8 cellular contexts compared by ENCODE assay signal in genomic region chr2:55311444-55311870, GRCh38. TPM values are rescaled to one million over a fixed set of nuclear protein-coding genes. Genes with fewer than 3 reads are reported as not detected.
DNase-seq lines count a peak whose midpoint lies in the region; ATAC-seq, FAIRE-seq and TF ChIP-seq lines count a peak whose summit lies in the region.

No MANE protein-coding gene starts in this region.

- H3K9me3 ChIP-seq in RWPE2 (ENCODE audit: severe bottlenecking) (no peaks in the 10 kb centered on the region), pancreas (no peaks in the 10 kb centered on the region)

- peak; percentile 29 for DNase-seq in AG08396 (ENCODE audit: low spot score)
- DNase-seq in RWPE2 (ENCODE audit: low spot score) = no peak
- DNase-seq in kidney tubule cell (ENCODE audit: low spot score) = peak; percentile 56
- DNase-seq in pancreas = no peak
- no peak for DNase-seq in dorsolateral prefrontal cortex
- DNase-seq in NCI-H128 (lab: John Stamatoyannopoulos, UW; ENCODE audit: unreplicated experiment) = no peak

- 87 to 89% methylated on average over 1 of the region's 1 CpG for WGBS in pancreas, 2 donors

- no peaks in the 10 kb centered on the region for H3K27me3 ChIP-seq in RWPE2 (ENCODE audit: insufficient read depth, poor library complexity, severe bottlenecking)
- H3K27me3 ChIP-seq in pancreas = no peaks in the 10 kb centered on the region
- no peaks in the 10 kb centered on the region for H3K27me3 ChIP-seq in dorsolateral prefrontal cortex

- H3K27ac ChIP-seq in RWPE2 (ENCODE audit: poor library complexity, severe bottlenecking) (no peak overlapping the region), pancreas (no peak overlapping the region), dorsolateral prefrontal cortex (peak overlapping the region in 21 of 59 donors; percentile 2 to 65 (median 25))

- ATAC-seq in GM18861 (IDR thresholded peaks at IDR 0.05; ENCODE audit: unreplicated experiment) (peak; percentile 94), HG02973 (IDR thresholded peaks at IDR 0.05; ENCODE audit: unreplicated experiment) (peak; percentile 96), RWPE2 (ENCODE audit: low read depth) (peak; percentile 76; the same call in 2 of the 3 replicates), pancreas (no peak)

- no peak for FAIRE-seq in pancreas (lab: Jason Lieb, UNC)

- H3K36me3 ChIP-seq in RWPE2 (ENCODE audit: low read depth) (peaks cover 61% of the 10 kb centered on the region), pancreas (no peaks in the 10 kb centered on the region)

- TF ChIP-seq CTCF in RWPE2 (IDR thresholded peaks at IDR 0.05; ENCODE audit: poor library complexity, severe bottlenecking) (peak; percentile 23), pancreas (IDR thresholded peaks at IDR 0.05) (no peak), dorsolateral prefrontal cortex (IDR thresholded peaks at IDR 0.05 in 54 of 56, conservative IDR thresholded peaks at IDR 0.05 in 2 of 56; ENCODE audit: low read depth in 1 of 56, partially characterized antibody in 56 of 56) (peak in 4 of 56 donors; percentile 16 to 35 (median 29))

- H3K4me1 ChIP-seq in RWPE2 (ENCODE audit: insufficient read depth, poor library complexity, severe bottlenecking) = peaks cover 6% of the 10 kb centered on the region
- H3K4me1 ChIP-seq in pancreas = no peaks in the 10 kb centered on the region

- intact Hi-C loops in pancreas (cut with DNase I) (no loop called here), dorsolateral prefrontal cortex (cut with DNase I) (no loop called here)

- no peak overlapping the region for H3K4me3 ChIP-seq in RWPE2 (ENCODE audit: severe bottlenecking)
- H3K4me3 ChIP-seq in pancreas = no peak overlapping the region
- H3K4me3 ChIP-seq in dorsolateral prefrontal cortex = no peak overlapping the region

RNA-seq across cellular contexts. Expression of gene MTIF2, which starts 42.4 kb away (rescaled TPM):
- total RNA-seq in pancreas = 10 to 100 TPM; 13.6 to 22.9 (median 16.7) TPM
- polyA plus RNA-seq in pancreas = 10 to 100 TPM; 16.2 to 20.6 TPM
- total RNA-seq in dorsolateral prefrontal cortex = 10 to 100 TPM; 15.2 to 33.5 (median 24.3) TPM

Comparison
In these comparisons a context has a peak if more than half of its experiments do, and no peak if none do; other contexts are left out.
1. DNase-seq: peak in AG08396 (single experiment) and kidney tubule cell (single experiment); none in RWPE2 (single experiment), pancreas (0 of 6), dorsolateral prefrontal cortex (0 of 10) and NCI-H128 (single experiment).
2. ATAC-seq: peak in GM18861 (single experiment), HG02973 (single experiment) and RWPE2 (single experiment); none in pancreas (0 of 4).